In the genomic region with DNA sequence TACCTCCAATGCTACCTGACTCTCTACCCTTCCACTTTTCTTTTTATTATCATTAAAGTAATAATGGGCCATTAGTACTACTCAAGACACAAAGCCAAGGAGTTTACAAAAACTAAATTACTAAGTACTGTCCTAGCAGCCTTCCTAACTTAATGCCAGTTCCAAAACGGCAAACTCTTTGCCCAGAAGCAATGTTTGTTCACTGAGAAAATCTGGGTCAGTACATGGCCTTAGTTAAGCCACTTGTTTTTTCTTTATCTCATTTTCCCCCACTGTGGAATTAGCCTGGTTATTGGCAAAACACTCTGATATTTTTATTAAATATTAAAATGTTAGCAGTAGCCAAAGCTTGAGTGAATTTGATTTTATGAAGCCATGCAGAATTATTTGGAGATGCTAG, we compare ENCODE assay signal across 23 cellular contexts.
"Had no signal": no experiment of that assay in that cellular context is flagged by ENCODE, and none has a peak within 500 bp of the region (broad histone marks: within the 10 kb centered on the region; RNA-seq: fewer than 3 reads in every experiment).

No MANE protein-coding gene starts in this region.

- DNase-seq: activated CD4-positive, alpha-beta T cell treated with anti-CD3 and anti-CD28 coated beads for 36 hours; activated CD4-positive, alpha-beta T cell treated with anti-CD3 and anti-CD28 coated beads, Interleukin-2, amount 50 U/mL, for 4 hours; activated CD8-positive, alpha-beta memory T cell treated with anti-CD3 and anti-CD28 coated beads, Interleukin-2, amount 10 ng/mL, durations not matched to agents 7 days and 5 days; activated CD8-positive, alpha-beta T cell treated with anti-CD3 and anti-CD28 coated beads, Interleukin-2, amount 10 ng/mL, durations not matched to agents 7 days and 5 days; activated effector memory CD4-positive, alpha-beta T cell treated with Interleukin-2 at 50 U/mL for 16 hours; activated naive CD4-positive, alpha-beta T cell; activated T-cell treated with anti-CD3 and anti-CD28 coated beads, Interleukin-2, amount 50 U/mL, for 24 hours; aorta; KG1; NCI-H1092; NCI-H1417; NCI-H1930; NCI-H2171; NCI-H2227 treated with DMSO at 0.1 percent for 48 hours; NCI-H526 treated with DMSO at 0.1 percent for 48 hours; NCI-H82; T-cell; T-helper 2 cell; T1000; WERI-Rb-1 had no signal

- H3K27me3 ChIP-seq: breast epithelium had no signal

- H3K4me1 ChIP-seq: breast epithelium had no signal

- ATAC-seq: activated CD4-positive, alpha-beta T cell treated with anti-CD3 and anti-CD28 coated beads for 36 hours; activated CD8-positive, alpha-beta memory T cell treated with anti-CD3 and anti-CD28 coated beads, Interleukin-2, amount 10 ng/mL, durations not matched to agents 7 days and 5 days; activated CD8-positive, alpha-beta T cell treated with anti-CD3 and anti-CD28 coated beads, Interleukin-2, amount 10 ng/mL, durations not matched to agents 7 days and 5 days; Right ventricle myocardium inferior; T-cell had no signal

- H3K9me3 ChIP-seq: breast epithelium had no signal

- H3K27ac ChIP-seq: breast epithelium, SK-N-MC had no signal

- H3K36me3 ChIP-seq: breast epithelium, WERI-Rb-1 had no signal

- H3K4me3 ChIP-seq: breast epithelium, SK-N-MC had no signal
